1 cellular context compared by ENCODE assay signal in genomic region chr3:169345662-169346331, GRCh38.
TF ChIP-seq lines count a peak whose summit lies in the region.

No MANE protein-coding gene starts in this region.

TF ChIP-seq in HEK293, 187 proteins besides CTCF, POLR2A, EP300 and RAD21 (continued from another document):
- TF ChIP-seq IKZF3 (tag by site-specific recombination; IDR thresholded peaks at IDR 0.05) (peak; percentile 42; the same call in 1 of the 2 replicates), ZNF76 (tag by site-specific recombination; IDR thresholded peaks at IDR 0.05; ENCODE audit: borderline replicate concordance, low read depth) (no peak), MZF1 (tag by site-specific recombination; IDR thresholded peaks at IDR 0.05; ENCODE audit: borderline replicate concordance) (peak; percentile 54; the same call in 1 of the 2 replicates), GLIS1 (tag by site-specific recombination; IDR thresholded peaks at IDR 0.05) (no peak), ZNF155 (tag by site-specific recombination; IDR thresholded peaks at IDR 0.05) (no peak), ZSCAN23 (tag by site-specific recombination; IDR thresholded peaks at IDR 0.05) (no peak), ZXDB (tag by site-specific recombination; IDR thresholded peaks at IDR 0.05) (no peak), ZNF404 (tag by site-specific recombination; IDR thresholded peaks at IDR 0.05) (no peak), ZNF580 (tag by site-specific recombination; IDR thresholded peaks at IDR 0.05) (no peak), ZNF654 (tag by site-specific recombination; IDR thresholded peaks at IDR 0.05; ENCODE audit: low read depth) (peak; percentile 41), ZBTB10 (tag by site-specific recombination; IDR thresholded peaks at IDR 0.05) (no peak), ZNF366 (tag by site-specific recombination; conservative IDR thresholded peaks at IDR 0.05) (0 out of 2 replicates have a peak, but pooled peaks have one; percentile 16)
- TF ChIP-seq, protein P1, sequence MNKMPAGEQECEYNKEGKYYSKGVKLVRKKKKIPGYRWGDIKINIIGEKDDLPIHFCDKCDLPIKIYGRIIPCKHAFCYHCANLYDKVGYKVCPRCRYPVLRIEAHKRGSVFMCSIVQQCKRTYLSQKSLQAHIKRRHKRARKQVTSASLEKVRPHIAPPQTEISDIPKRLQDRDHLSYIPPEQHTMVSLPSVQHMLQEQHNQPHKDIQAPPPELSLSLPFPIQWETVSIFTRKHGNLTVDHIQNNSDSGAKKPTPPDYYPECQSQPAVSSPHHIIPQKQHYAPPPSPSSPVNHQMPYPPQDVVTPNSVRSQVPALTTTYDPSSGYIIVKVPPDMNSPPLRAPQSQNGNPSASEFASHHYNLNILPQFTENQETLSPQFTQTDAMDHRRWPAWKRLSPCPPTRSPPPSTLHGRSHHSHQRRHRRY (tag by site-specific recombination; IDR thresholded peaks at IDR 0.05), result no peak
